16 cellular contexts compared by ENCODE assay signal in genomic region chr11:95647805-95648379, GRCh38.
DNase-seq lines count a peak whose midpoint lies in the region; ATAC-seq and TF ChIP-seq lines count a peak whose summit lies in the region.
"Had no signal": no experiment of that assay in that cellular context is flagged by ENCODE, and none has a peak within 500 bp of the region (broad histone marks: within the 10 kb centered on the region; RNA-seq: fewer than 3 reads in every experiment).

No MANE protein-coding gene starts in this region.

- no peaks in the 10 kb centered on the region for H3K27me3 ChIP-seq in adipocyte (replicated peaks; ENCODE audit: control insufficient read depth, insufficient read depth, low read length)
- no peaks in the 10 kb centered on the region for H3K27me3 ChIP-seq in esophagus squamous epithelium
- H3K27me3 ChIP-seq in thyroid gland: no peaks in the 10 kb centered on the region
- H3K27me3 ChIP-seq: BLaER1 had no signal

- intact Hi-C loops in esophagus squamous epithelium (cut with DNase I): no loop called here
- intact Hi-C loops in thyroid gland (cut with DNase I): no loop called here
- intact Hi-C loops in activated naive CD4-positive, alpha-beta T cell treated with anti-CD3 and anti-CD28 coated beads for 36 hours (cut with micrococcal nuclease): no loop called here

- H3K4me3 Mint-ChIP-seq in nephron progenitor cell: peak overlapping the region; percentile 30
- no peak overlapping the region for H3K4me3 Mint-ChIP-seq in T-helper 2 cell treated with Interferon-gamma antibody and Interleukin-4, amounts not matched to agents 5 μg/mL and 100 μg/mL, for 36 hours
- no peak overlapping the region for H3K4me3 Mint-ChIP-seq in activated naive CD4-positive, alpha-beta T cell treated with anti-CD3 and anti-CD28 coated beads for 36 hours
- H3K4me3 Mint-ChIP-seq: memory B cell; stimulated activated naive CD8-positive, alpha-beta T cell treated with anti-CD3 and anti-CD28 coated beads, Interleukin-15, Interleukin-2, amounts not matched to agents 100 ng/mL and 50 ng/mL, for 24 hours; T-cell had no signal

- H3K4me1 ChIP-seq in adipocyte (ENCODE audit: control insufficient read depth, insufficient read depth, low read length) (peaks cover 30% of the 10 kb centered on the region), esophagus squamous epithelium (peaks cover 0 to 22% (median 0%) of the 10 kb centered on the region in 3 donors), thyroid gland (peaks cover 38 to 44% of the 10 kb centered on the region in 2 donors)
- H3K4me1 ChIP-seq: BLaER1 had no signal

- H3K4me3 ChIP-seq in adipocyte (ENCODE audit: low read length) (peak overlapping the region; percentile 3), esophagus squamous epithelium (no peak overlapping the region), thyroid gland (replicated peaks in 1 of 3) (no peak overlapping the region)
- H3K4me3 ChIP-seq: BLaER1 had no signal

- DNase-seq in adipocyte (ENCODE audit: low read depth) (peak; percentile 34), esophagus squamous epithelium (lab: John Stamatoyannopoulos, UW) (no peak), nephron progenitor cell (no peak), thyroid gland (no peak)
- DNase-seq in T-helper 2 cell treated with Interferon-gamma antibody and Interleukin-4, amounts not matched to agents 5 μg/mL and 100 μg/mL, for 36 hours (ENCODE audit: low spot score): no peak
- DNase-seq in activated naive CD4-positive, alpha-beta T cell treated with anti-CD3 and anti-CD28 coated beads for 36 hours: no peak
- DNase-seq in stimulated activated CD4-positive, alpha-beta T cell treated with anti-CD3 and anti-CD28 coated beads, Interleukin-4, amount 100 ng/mL, for 4 hours: no peak
- DNase-seq: activated gamma-delta T cell, KG1, NCI-H1417, T-cell had no signal

- H3K36me3 Mint-ChIP-seq in nephron progenitor cell (ENCODE audit: low read depth): peaks cover 12% of the 10 kb centered on the region
- no peaks in the 10 kb centered on the region for H3K36me3 Mint-ChIP-seq in T-helper 2 cell treated with Interferon-gamma antibody and Interleukin-4, amounts not matched to agents 5 μg/mL and 100 μg/mL, for 36 hours (ENCODE audit: low read depth)
- H3K36me3 Mint-ChIP-seq in activated naive CD4-positive, alpha-beta T cell treated with anti-CD3 and anti-CD28 coated beads for 36 hours (ENCODE audit: low read depth): peaks cover 2% of the 10 kb centered on the region
- H3K36me3 Mint-ChIP-seq: memory B cell had no signal

- TF ChIP-seq CTCF in esophagus squamous epithelium (IDR thresholded peaks at IDR 0.05) (no peak), nephron progenitor cell (IDR thresholded peaks at IDR 0.05) (no peak), thyroid gland (IDR thresholded peaks at IDR 0.05) (no peak)

- H3K27ac ChIP-seq in esophagus squamous epithelium: peak overlapping the region in 3 of 4 donors; percentile 35 to 63 (median 63)
- peak overlapping the region; percentile 78 to 95 (median 83) for H3K27ac ChIP-seq in thyroid gland
- H3K27ac ChIP-seq: BLaER1, HL-60 had no signal

- H3K9me3 ChIP-seq in adipocyte (ENCODE audit: control insufficient read depth, low read length) (peaks cover 15% of the 10 kb centered on the region), esophagus squamous epithelium (no peaks in the 10 kb centered on the region), thyroid gland (no peaks in the 10 kb centered on the region)
- H3K9me3 ChIP-seq: BLaER1 had no signal

- H3K9ac ChIP-seq in adipocyte (ENCODE audit: low read length): peak overlapping the region; percentile 72
- H3K9ac ChIP-seq: BLaER1 had no signal

- CTCF ChIA-PET in activated naive CD4-positive, alpha-beta T cell treated with anti-CD3 and anti-CD28 coated beads for 36 hours (lab: Charles Lee): interaction anchor here (0.6 kb wide), 1 partner anchor 54 kb away, joined by 3 read pairs; no protein-coding TSS in a partner anchor

- WGBS in esophagus squamous epithelium, 2 donors: 62 to 68% methylated on average over 3 of the region's 3 CpGs
- 43 to 48% methylated on average over 3 of the region's 3 CpGs for WGBS in thyroid gland, 2 donors

- no peak for TF ChIP-seq POLR2A in esophagus squamous epithelium (IDR thresholded peaks at IDR 0.05)
- no peak for TF ChIP-seq POLR2A in thyroid gland (IDR thresholded peaks at IDR 0.05)

- peak overlapping the region; percentile 91 for H3K27ac Mint-ChIP-seq in nephron progenitor cell
- no peak overlapping the region for H3K27ac Mint-ChIP-seq in T-helper 2 cell treated with Interferon-gamma antibody and Interleukin-4, amounts not matched to agents 5 μg/mL and 100 μg/mL, for 36 hours
- H3K27ac Mint-ChIP-seq in activated naive CD4-positive, alpha-beta T cell treated with anti-CD3 and anti-CD28 coated beads for 36 hours: no peak overlapping the region
- H3K27ac Mint-ChIP-seq: memory B cell; stimulated activated naive CD8-positive, alpha-beta T cell treated with anti-CD3 and anti-CD28 coated beads, Interleukin-15, Interleukin-2, amounts not matched to agents 100 ng/mL and 50 ng/mL, for 24 hours had no signal

- H3K4me1 Mint-ChIP-seq in nephron progenitor cell: peaks cover 50% of the 10 kb centered on the region
- H3K4me1 Mint-ChIP-seq in T-helper 2 cell treated with Interferon-gamma antibody and Interleukin-4, amounts not matched to agents 5 μg/mL and 100 μg/mL, for 36 hours (ENCODE audit: low read depth): no peaks in the 10 kb centered on the region
- H3K4me1 Mint-ChIP-seq in activated naive CD4-positive, alpha-beta T cell treated with anti-CD3 and anti-CD28 coated beads for 36 hours (ENCODE audit: low read depth): peaks cover 7% of the 10 kb centered on the region

- no peaks in the 10 kb centered on the region for H3K36me3 ChIP-seq in adipocyte (ENCODE audit: control insufficient read depth, insufficient read depth, low read length, severe bottlenecking)
- no peaks in the 10 kb centered on the region for H3K36me3 ChIP-seq in esophagus squamous epithelium
- H3K36me3 ChIP-seq in thyroid gland: no peaks in the 10 kb centered on the region
- H3K36me3 ChIP-seq: BLaER1 had no signal

- H3K9me3 Mint-ChIP-seq in nephron progenitor cell: peaks cover 30% of the 10 kb centered on the region
- peaks cover 4% of the 10 kb centered on the region for H3K9me3 Mint-ChIP-seq in T-helper 2 cell treated with Interferon-gamma antibody and Interleukin-4, amounts not matched to agents 5 μg/mL and 100 μg/mL, for 36 hours
- peaks cover 4% of the 10 kb centered on the region for H3K9me3 Mint-ChIP-seq in activated naive CD4-positive, alpha-beta T cell treated with anti-CD3 and anti-CD28 coated beads for 36 hours
- H3K9me3 Mint-ChIP-seq: memory B cell had no signal

- no peak for ATAC-seq in HG02884 (IDR thresholded peaks at IDR 0.05; ENCODE audit: unreplicated experiment)
- ATAC-seq: T-cell had no signal

- no peaks in the 10 kb centered on the region for H3K27me3 Mint-ChIP-seq in nephron progenitor cell (ENCODE audit: low read depth, poor library complexity)
- H3K27me3 Mint-ChIP-seq in T-helper 2 cell treated with Interferon-gamma antibody and Interleukin-4, amounts not matched to agents 5 μg/mL and 100 μg/mL, for 36 hours (ENCODE audit: low read depth): no peaks in the 10 kb centered on the region
- H3K27me3 Mint-ChIP-seq in activated naive CD4-positive, alpha-beta T cell treated with anti-CD3 and anti-CD28 coated beads for 36 hours (ENCODE audit: low read depth): no peaks in the 10 kb centered on the region
- H3K27me3 Mint-ChIP-seq: memory B cell; stimulated activated naive CD8-positive, alpha-beta T cell treated with anti-CD3 and anti-CD28 coated beads, Interleukin-15, Interleukin-2, amounts not matched to agents 100 ng/mL and 50 ng/mL, for 24 hours; T-cell had no signal
